1 cellular context compared by ENCODE assay signal in the genomic region with DNA sequence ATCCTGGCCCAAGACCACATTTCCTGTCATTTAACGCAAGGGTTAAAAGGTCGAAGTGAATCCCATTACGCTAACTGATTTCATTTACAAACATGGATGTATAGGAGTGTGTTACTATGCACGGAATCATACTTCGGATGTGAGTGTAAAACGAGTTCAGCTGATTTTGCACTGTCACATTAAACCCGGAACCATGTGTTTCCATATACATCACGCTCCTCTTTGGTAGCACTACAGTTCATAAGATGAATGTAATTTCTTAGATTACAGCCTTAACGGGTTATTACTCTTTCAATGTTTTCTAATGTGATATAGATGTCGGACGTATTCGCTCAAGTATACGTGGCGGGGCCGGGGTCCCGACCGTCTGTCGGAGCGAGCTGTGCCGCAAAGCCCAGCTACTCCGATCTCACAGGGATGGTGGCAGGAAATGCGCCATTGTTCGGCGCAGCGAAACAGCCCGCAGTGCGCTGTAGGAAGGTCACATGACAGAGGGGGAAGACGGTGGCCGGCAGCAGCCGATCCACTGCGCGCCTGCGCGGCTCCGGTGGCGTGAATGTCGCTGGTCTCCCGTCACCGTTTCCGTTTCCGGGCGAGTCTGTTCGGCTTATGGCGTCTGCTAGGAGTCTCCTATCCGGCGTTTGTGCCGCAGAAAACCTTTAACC.
A peak's percentile ranks its signal among the peaks of the same experiment; 100 is the strongest.
TF ChIP-seq lines count a peak whose summit lies in the region.

No MANE protein-coding gene starts in this region.

TF ChIP-seq in K562, 482 proteins besides CTCF, POLR2A, EP300 and RAD21 (continued from another document):
- TF ChIP-seq, protein P1, sequence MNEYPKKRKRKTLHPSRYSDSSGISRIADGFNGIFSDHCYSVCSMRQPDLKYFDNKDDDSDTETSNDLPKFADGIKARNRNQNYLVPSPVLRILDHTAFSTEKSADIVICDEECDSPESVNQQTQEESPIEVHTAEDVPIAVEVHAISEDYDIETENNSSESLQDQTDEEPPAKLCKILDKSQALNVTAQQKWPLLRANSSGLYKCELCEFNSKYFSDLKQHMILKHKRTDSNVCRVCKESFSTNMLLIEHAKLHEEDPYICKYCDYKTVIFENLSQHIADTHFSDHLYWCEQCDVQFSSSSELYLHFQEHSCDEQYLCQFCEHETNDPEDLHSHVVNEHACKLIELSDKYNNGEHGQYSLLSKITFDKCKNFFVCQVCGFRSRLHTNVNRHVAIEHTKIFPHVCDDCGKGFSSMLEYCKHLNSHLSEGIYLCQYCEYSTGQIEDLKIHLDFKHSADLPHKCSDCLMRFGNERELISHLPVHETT (CRISPR knock-in tag; conservative IDR thresholded peaks at IDR 0.05 in 1 of 2, IDR thresholded peaks at IDR 0.05 in 1 of 2): no peak
- TF ChIP-seq GTF2A2 (tag; IDR thresholded peaks at IDR 0.05) (no peak), TFAM (CRISPR knock-in tag; conservative IDR thresholded peaks at IDR 0.05) (no peak), SOX6 (IDR thresholded peaks at IDR 0.05) (no peak), RFX7 (CRISPR knock-in tag; IDR thresholded peaks at IDR 0.05) (no peak), EZH2 (IDR thresholded peaks at IDR 0.05; ENCODE audit: borderline replicate concordance, low read depth, low read length) (no peak), POLR2G (IDR thresholded peaks at IDR 0.05; ENCODE audit: low read depth, low read length) (peak; percentile 68), ZNF507 (tag; conservative IDR thresholded peaks at IDR 0.05) (no peak), RBFOX2 (IDR thresholded peaks at IDR 0.05; ENCODE audit: low read depth, low read length) (peak; percentile 61), ZBTB7A (IDR thresholded peaks at IDR 0.05; ENCODE audit: borderline replicate concordance, control insufficient read depth, low read depth, low read length) (no peak), ETV1 (tag; conservative IDR thresholded peaks at IDR 0.05; ENCODE audit: low read depth) (no peak), CXXC5 (CRISPR knock-in tag; IDR thresholded peaks at IDR 0.05) (peak; percentile 74), EHMT2 (IDR thresholded peaks at IDR 0.05) (no peak), NRF1 (conservative IDR thresholded peaks at IDR 0.05 in 1 of 2, IDR thresholded peaks at IDR 0.05 in 1 of 2) (peak; percentile 76 to 81), NR2C2 (CRISPR knock-in tag; IDR thresholded peaks at IDR 0.05) (no peak), NR2C2 (tag; IDR thresholded peaks at IDR 0.05) (peak; percentile 63; the same call in 1 of the 2 replicates), CREM (IDR thresholded peaks at IDR 0.05; ENCODE audit: low read depth) (peak; percentile 76), SRSF1 (IDR thresholded peaks at IDR 0.05; ENCODE audit: low read depth, low read length) (0 out of 2 replicates have a peak, but pooled peaks have one; percentile 67), MTA3 (IDR thresholded peaks at IDR 0.05; ENCODE audit: borderline replicate concordance) (no peak), GTF2F1 (IDR thresholded peaks at IDR 0.05; ENCODE audit: low read depth, low read length) (no peak), DIDO1 (tag; IDR thresholded peaks at IDR 0.05; ENCODE audit: low read depth) (no peak)
- TF ChIP-seq, protein P2, sequence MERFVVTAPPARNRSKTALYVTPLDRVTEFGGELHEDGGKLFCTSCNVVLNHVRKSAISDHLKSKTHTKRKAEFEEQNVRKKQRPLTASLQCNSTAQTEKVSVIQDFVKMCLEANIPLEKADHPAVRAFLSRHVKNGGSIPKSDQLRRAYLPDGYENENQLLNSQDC (CRISPR knock-in tag; IDR thresholded peaks at IDR 0.05): no peak
- TF ChIP-seq, protein P3, sequence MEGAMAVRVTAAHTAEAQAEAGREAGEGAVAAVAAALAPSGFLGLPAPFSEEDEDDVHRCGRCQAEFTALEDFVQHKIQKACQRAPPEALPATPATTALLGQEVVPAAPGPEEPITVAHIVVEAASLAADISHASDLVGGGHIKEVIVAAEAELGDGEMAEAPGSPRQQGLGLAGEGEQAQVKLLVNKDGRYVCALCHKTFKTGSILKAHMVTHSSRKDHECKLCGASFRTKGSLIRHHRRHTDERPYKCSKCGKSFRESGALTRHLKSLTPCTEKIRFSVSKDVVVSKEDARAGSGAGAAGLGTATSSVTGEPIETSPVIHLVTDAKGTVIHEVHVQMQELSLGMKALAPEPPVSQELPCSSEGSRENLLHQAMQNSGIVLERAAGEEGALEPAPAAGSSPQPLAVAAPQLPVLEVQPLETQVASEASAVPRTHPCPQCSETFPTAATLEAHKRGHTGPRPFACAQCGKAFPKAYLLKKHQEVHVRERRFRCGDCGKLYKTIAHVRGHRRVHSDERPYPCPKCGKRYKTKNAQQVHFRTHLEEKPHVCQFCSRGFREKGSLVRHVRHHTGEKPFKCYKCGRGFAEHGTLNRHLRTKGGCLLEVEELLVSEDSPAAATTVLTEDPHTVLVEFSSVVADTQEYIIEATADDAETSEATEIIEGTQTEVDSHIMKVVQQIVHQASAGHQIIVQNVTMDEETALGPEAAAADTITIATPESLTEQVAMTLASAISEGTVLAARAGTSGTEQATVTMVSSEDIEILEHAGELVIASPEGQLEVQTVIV (CRISPR knock-in tag; IDR thresholded peaks at IDR 0.05; ENCODE audit: borderline replicate concordance): no peak
- TF ChIP-seq, protein P4, sequence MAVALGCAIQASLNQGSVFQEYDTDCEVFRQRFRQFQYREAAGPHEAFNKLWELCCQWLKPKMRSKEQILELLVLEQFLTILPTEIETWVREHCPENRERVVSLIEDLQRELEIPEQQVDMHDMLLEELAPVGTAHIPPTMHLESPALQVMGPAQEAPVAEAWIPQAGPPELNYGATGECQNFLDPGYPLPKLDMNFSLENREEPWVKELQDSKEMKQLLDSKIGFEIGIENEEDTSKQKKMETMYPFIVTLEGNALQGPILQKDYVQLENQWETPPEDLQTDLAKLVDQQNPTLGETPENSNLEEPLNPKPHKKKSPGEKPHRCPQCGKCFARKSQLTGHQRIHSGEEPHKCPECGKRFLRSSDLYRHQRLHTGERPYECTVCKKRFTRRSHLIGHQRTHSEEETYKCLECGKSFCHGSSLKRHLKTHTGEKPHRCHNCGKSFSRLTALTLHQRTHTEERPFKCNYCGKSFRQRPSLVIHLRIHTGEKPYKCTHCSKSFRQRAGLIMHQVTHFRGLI (CRISPR knock-in tag; IDR thresholded peaks at IDR 0.05): no peak
- TF ChIP-seq, protein P5, sequence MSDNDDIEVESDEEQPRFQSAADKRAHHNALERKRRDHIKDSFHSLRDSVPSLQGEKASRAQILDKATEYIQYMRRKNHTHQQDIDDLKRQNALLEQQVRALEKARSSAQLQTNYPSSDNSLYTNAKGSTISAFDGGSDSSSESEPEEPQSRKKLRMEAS (CRISPR knock-in tag; IDR thresholded peaks at IDR 0.05): no peak
- TF ChIP-seq, protein P6, sequence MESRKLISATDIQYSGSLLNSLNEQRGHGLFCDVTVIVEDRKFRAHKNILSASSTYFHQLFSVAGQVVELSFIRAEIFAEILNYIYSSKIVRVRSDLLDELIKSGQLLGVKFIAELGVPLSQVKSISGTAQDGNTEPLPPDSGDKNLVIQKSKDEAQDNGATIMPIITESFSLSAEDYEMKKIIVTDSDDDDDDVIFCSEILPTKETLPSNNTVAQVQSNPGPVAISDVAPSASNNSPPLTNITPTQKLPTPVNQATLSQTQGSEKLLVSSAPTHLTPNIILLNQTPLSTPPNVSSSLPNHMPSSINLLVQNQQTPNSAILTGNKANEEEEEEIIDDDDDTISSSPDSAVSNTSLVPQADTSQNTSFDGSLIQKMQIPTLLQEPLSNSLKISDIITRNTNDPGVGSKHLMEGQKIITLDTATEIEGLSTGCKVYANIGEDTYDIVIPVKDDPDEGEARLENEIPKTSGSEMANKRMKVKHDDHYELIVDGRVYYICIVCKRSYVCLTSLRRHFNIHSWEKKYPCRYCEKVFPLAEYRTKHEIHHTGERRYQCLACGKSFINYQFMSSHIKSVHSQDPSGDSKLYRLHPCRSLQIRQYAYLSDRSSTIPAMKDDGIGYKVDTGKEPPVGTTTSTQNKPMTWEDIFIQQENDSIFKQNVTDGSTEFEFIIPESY (CRISPR knock-in tag; IDR thresholded peaks at IDR 0.05): no peak; the same call in 1 of the 2 replicates
